ENCODE assay signal across 1 cellular context in genomic region chr6:52725530-52726192, GRCh38.
TF ChIP-seq lines count a peak whose summit lies in the region.

No MANE protein-coding gene starts in this region.

TF ChIP-seq in HepG2, 621 proteins besides CTCF, POLR2A, EP300 and RAD21 (continued from another document and continues in another):
- TF ChIP-seq ZNF101 (CRISPR knock-in tag; IDR thresholded peaks at IDR 0.05; ENCODE audit: borderline replicate concordance, low read depth) (0 out of 2 replicates have a peak, but pooled peaks have one; percentile 69), ZNF264 (CRISPR knock-in tag; IDR thresholded peaks at IDR 0.05) (peak; percentile 85), ZNF230 (CRISPR knock-in tag; IDR thresholded peaks at IDR 0.05) (peak; percentile 76; the same call in 1 of the 2 replicates), ZNF333 (CRISPR knock-in tag; IDR thresholded peaks at IDR 0.05; ENCODE audit: borderline replicate concordance) (no peak; the same call in 1 of the 2 replicates), PRPF4 (IDR thresholded peaks at IDR 0.05; ENCODE audit: low read depth, low read length, poor library complexity, severe bottlenecking) (no peak), TFAP4 (IDR thresholded peaks at IDR 0.05; ENCODE audit: borderline replicate concordance, low read depth) (peak; percentile 100), ETV6 (CRISPR knock-in tag; conservative IDR thresholded peaks at IDR 0.05) (peak; percentile 63; the same call in 1 of the 2 replicates), IRF2 (CRISPR knock-in tag; IDR thresholded peaks at IDR 0.05) (peak; percentile 94), ZNF124 (CRISPR knock-in tag; IDR thresholded peaks at IDR 0.05) (peak; percentile 87; the same call in 1 of the 2 replicates), ONECUT2 (CRISPR knock-in tag; IDR thresholded peaks at IDR 0.05) (peak; percentile 90), ZBTB49 (CRISPR knock-in tag; IDR thresholded peaks at IDR 0.05; ENCODE audit: borderline replicate concordance) (no peak), ZFY (CRISPR knock-in tag; IDR thresholded peaks at IDR 0.05) (peak; percentile 30; the same call in 1 of the 2 replicates), NFE2 (CRISPR knock-in tag; IDR thresholded peaks at IDR 0.05) (peak; percentile 100), NONO (IDR thresholded peaks at IDR 0.05) (no peak), NONO (CRISPR knock-in tag; conservative IDR thresholded peaks at IDR 0.05) (peak; percentile 98), PRDM15 (CRISPR knock-in tag; IDR thresholded peaks at IDR 0.05) (no peak), ZFP90 (CRISPR knock-in tag; IDR thresholded peaks at IDR 0.05; ENCODE audit: borderline replicate concordance) (no peak), STAT6 (CRISPR knock-in tag; IDR thresholded peaks at IDR 0.05; ENCODE audit: borderline replicate concordance) (peak; percentile 97; the same call in 1 of the 2 replicates), FOXK1 (CRISPR knock-in tag; IDR thresholded peaks at IDR 0.05; ENCODE audit: borderline replicate concordance, low read depth) (peak; percentile 95), ZNF768 (CRISPR knock-in tag; IDR thresholded peaks at IDR 0.05) (no peak), ZGPAT (CRISPR knock-in tag; IDR thresholded peaks at IDR 0.05) (peak; percentile 100), KDM6A (CRISPR knock-in tag; IDR thresholded peaks at IDR 0.05; ENCODE audit: low read depth) (peak; percentile 99), NKX3-1 (CRISPR knock-in tag; IDR thresholded peaks at IDR 0.05) (peak; percentile 99), ETV5 (CRISPR knock-in tag; IDR thresholded peaks at IDR 0.05; ENCODE audit: borderline replicate concordance) (peak; percentile 80; the same call in 1 of the 2 replicates), TCF7L2 (IDR thresholded peaks at IDR 0.05; ENCODE audit: low read depth, low read length) (peak; percentile 61), XRCC5 (optimal IDR thresholded peaks at IDR 0.05; ENCODE audit: low read length) (no peak), PITX1 (CRISPR knock-in tag; IDR thresholded peaks at IDR 0.05) (peak; percentile 99), MTA1 (CRISPR knock-in tag; IDR thresholded peaks at IDR 0.05; ENCODE audit: borderline replicate concordance) (peak; percentile 62; the same call in 1 of the 2 replicates), ARNTL (CRISPR knock-in tag; IDR thresholded peaks at IDR 0.05) (peak; percentile 90), ZSCAN9 (CRISPR knock-in tag; IDR thresholded peaks at IDR 0.05; ENCODE audit: borderline replicate concordance) (peak; percentile 90), BHLHE40 (IDR thresholded peaks at IDR 0.05; ENCODE audit: low read length) (peak; percentile 59; the same call in 1 of the 2 replicates), SP1 (IDR thresholded peaks at IDR 0.05) (no peak), SP1 (CRISPR knock-in tag; IDR thresholded peaks at IDR 0.05) (peak; percentile 46), ZNF343 (CRISPR knock-in tag; IDR thresholded peaks at IDR 0.05) (peak; percentile 71; the same call in 1 of the 2 replicates), FOXO1 (CRISPR knock-in tag; IDR thresholded peaks at IDR 0.05) (peak; percentile 99), ATF6 (CRISPR knock-in tag; conservative IDR thresholded peaks at IDR 0.05) (0 out of 2 replicates have a peak, but pooled peaks have one; percentile 35), DMAP1 (CRISPR knock-in tag; IDR thresholded peaks at IDR 0.05) (peak; percentile 60; the same call in 1 of the 2 replicates), USF2 (IDR thresholded peaks at IDR 0.05; ENCODE audit: low read depth, low read length) (no peak), USF2 (CRISPR knock-in tag; IDR thresholded peaks at IDR 0.05; ENCODE audit: borderline replicate concordance) (no peak), TFE3 (CRISPR knock-in tag; IDR thresholded peaks at IDR 0.05) (peak; percentile 74; the same call in 1 of the 2 replicates), ISL2 (CRISPR knock-in tag; IDR thresholded peaks at IDR 0.05) (peak; percentile 100)
